Comparison of ENCODE assay signal across 13 cellular contexts in the genomic region with DNA sequence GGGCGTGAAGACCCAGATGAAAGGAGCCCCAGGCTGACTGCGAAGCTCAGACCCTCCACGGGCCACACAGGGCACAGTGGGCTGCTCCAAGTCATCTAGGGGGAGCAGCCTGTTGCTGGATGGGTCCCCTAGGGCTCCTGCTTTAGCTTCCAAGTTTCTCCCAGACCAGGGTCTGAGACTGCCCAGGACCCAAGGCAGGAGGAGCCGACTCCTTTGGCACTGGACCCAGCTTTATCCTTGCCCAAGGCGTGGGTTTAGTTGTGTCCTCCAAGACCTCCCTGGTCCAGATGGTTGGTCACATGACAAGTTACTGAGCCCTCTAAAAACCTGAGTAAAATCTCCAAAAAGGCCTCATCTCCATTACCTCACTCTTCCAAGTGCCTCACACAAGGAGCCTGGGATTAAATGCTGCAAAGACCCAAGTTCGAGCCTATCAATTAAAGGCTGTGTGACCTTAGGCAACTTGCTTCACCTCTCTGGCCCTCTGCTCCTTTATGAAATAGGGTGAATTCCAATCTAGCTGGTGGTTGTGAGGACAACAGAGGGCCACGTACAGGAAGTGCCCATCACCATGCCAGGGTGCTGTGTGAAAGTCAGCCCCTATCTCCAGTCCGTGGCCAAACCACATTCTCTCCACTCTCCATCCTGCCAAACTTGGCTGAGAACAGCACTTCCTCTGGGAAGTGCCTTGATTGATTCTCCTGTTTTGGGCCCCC. TPM values are rescaled to one million over a fixed set of nuclear protein-coding genes. Genes with fewer than 3 reads are reported as not detected.
DNase-seq lines count a peak whose midpoint lies in the region; ATAC-seq, FAIRE-seq and TF ChIP-seq lines count a peak whose summit lies in the region.
"Had no signal": no experiment of that assay in that cellular context is flagged by ENCODE, and none has a peak within 500 bp of the region (broad histone marks: within the 10 kb centered on the region; RNA-seq: fewer than 3 reads in every experiment).

No MANE protein-coding gene starts in this region.

- H4K91ac ChIP-seq in neuronal stem cell (ENCODE audit: low read depth, low read length, poor library complexity) = no peak overlapping the region

- H3K9ac ChIP-seq in Karpas-422 (ENCODE audit: low read length) (peak overlapping the region; percentile 89), neuronal stem cell (ENCODE audit: low read depth, low read length, poor library complexity) (no peak overlapping the region)

- H2AFZ ChIP-seq in Karpas-422 (ENCODE audit: low read length) (no peak overlapping the region), neuronal stem cell (ENCODE audit: low read length) (no peak overlapping the region)
- H2AFZ ChIP-seq: GM23248 had no signal

- peak overlapping the region in 6 of 7 donors; percentile 20 to 88 (median 58) for H3K27ac Mint-ChIP-seq in CD4-positive, alpha-beta memory T cell
- no peak overlapping the region for H3K27ac Mint-ChIP-seq in central memory CD8-positive, alpha-beta T cell (ENCODE audit: low read depth)

- intact Hi-C loops in CD4-positive, alpha-beta memory T cell (cut with micrococcal nuclease) = no loop called here

- no peak overlapping the region for H4K8ac ChIP-seq in neuronal stem cell (ENCODE audit: low read depth, low read length)

- POLR2A ChIA-PET in CD4-positive, alpha-beta memory T cell (lab: Charles Lee; ENCODE audit: partially characterized antibody) = interaction anchor here (1.0 to 9.7 kb wide), 2 partner anchors 8 to 61 kb away, joined by 4 to 122 read pairs; no protein-coding TSS in a partner anchor

- H4K20me1 ChIP-seq in Karpas-422 (ENCODE audit: insufficient read depth, low read depth, low read length) = no peaks in the 10 kb centered on the region

- H2BK120ac ChIP-seq in neuronal stem cell (ENCODE audit: low read depth, low read length) = no peak overlapping the region

- H2BK12ac ChIP-seq in neuronal stem cell (ENCODE audit: low read length) = no peak overlapping the region

- peaks cover 30% of the 10 kb centered on the region for H3K79me2 ChIP-seq in Karpas-422 (ENCODE audit: low read length)

- TF ChIP-seq POLR2A in Peyer's patch (IDR thresholded peaks at IDR 0.05) = no peak

- H3K23ac ChIP-seq in neuronal stem cell (ENCODE audit: low read depth, low read length, poor library complexity) = no peak overlapping the region

- WGBS in neuronal stem cell (ENCODE audit: extremely low coverage in 2 of 2, insufficient read length in 2 of 2, insufficient replicate concordance in 1 of 2), 2 donors = no CpG with 5 or more reads among the region's 8 CpGs
- 82 to 90% (median 85%) methylated on average over 8 of the region's 8 CpGs for WGBS in small intestine, 3 donors

- no peaks in the 10 kb centered on the region for H3K9me3 ChIP-seq in CD4-positive, alpha-beta memory T cell (ENCODE audit: control insufficient read depth in 1 of 2, low read length in 2 of 2)
- H3K9me3 ChIP-seq in Karpas-422 (ENCODE audit: low read length) (no peaks in the 10 kb centered on the region), neuronal stem cell (replicated peaks in 1 of 2; ENCODE audit: control insufficient read depth in 2 of 2, insufficient read depth in 1 of 2, low read depth in 1 of 2, low read length in 2 of 2) (peaks cover 0 to 3% of the 10 kb centered on the region in 2 donors), small intestine (ENCODE audit: control insufficient read depth, low read depth) (no peaks in the 10 kb centered on the region), Peyer's patch (no peaks in the 10 kb centered on the region)
- H3K9me3 ChIP-seq: heart right ventricle had no signal

- peak overlapping the region; percentile 73 for H2AK5ac ChIP-seq in neuronal stem cell (ENCODE audit: low read depth, low read length)

- no peak for ATAC-seq in central memory CD8-positive, alpha-beta T cell (replicated peaks; ENCODE audit: extremely low read depth, poor library complexity, severe bottlenecking)
- ATAC-seq: heart right ventricle; stimulated activated naive CD8-positive, alpha-beta T cell treated with anti-CD3 and anti-CD28 coated beads, Interleukin-15, Interleukin-2, amounts not matched to agents 100 U/mL and 50 U/mL, for 24 hours had no signal

- H3K9me2 ChIP-seq in Karpas-422 (replicated peaks; ENCODE audit: insufficient read depth, low read length) = no peaks in the 10 kb centered on the region

- H2BK15ac ChIP-seq in neuronal stem cell (ENCODE audit: low read length) = peak overlapping the region; percentile 26

- H3K27ac ChIP-seq in CD4-positive, alpha-beta memory T cell (ENCODE audit: low read depth, low read length) = no peak overlapping the region
- H3K27ac ChIP-seq in Karpas-422 (ENCODE audit: low read length) (peak overlapping the region; percentile 89), neuronal stem cell (replicated peaks; ENCODE audit: low read length) (no peak overlapping the region), small intestine (ENCODE audit: low read depth in 1 of 2, low read length in 1 of 2) (no peak overlapping the region), Peyer's patch (no peak overlapping the region)
- H3K27ac ChIP-seq: GM23248 had no signal

- peaks cover 4% of the 10 kb centered on the region for H3K79me1 ChIP-seq in neuronal stem cell (ENCODE audit: low read depth, low read length)

- no peak overlapping the region for H3K4ac ChIP-seq in neuronal stem cell (ENCODE audit: low read length)

- no peak overlapping the region for H3K14ac ChIP-seq in neuronal stem cell (ENCODE audit: low read length)

- no peaks in the 10 kb centered on the region for H3K9me3 Mint-ChIP-seq in CD4-positive, alpha-beta memory T cell
- H3K9me3 Mint-ChIP-seq in central memory CD8-positive, alpha-beta T cell = no peaks in the 10 kb centered on the region

- no peaks in the 10 kb centered on the region for H3K36me3 ChIP-seq in CD4-positive, alpha-beta memory T cell (ENCODE audit: insufficient read depth, low read length)
- H3K36me3 ChIP-seq in Karpas-422 (ENCODE audit: insufficient read depth, low read length) (peaks cover 16% of the 10 kb centered on the region; the same call in 1 of the 2 replicates), neuronal stem cell (replicated peaks in 1 of 2; ENCODE audit: control insufficient read depth in 2 of 2, insufficient read depth in 2 of 2, low read length in 2 of 2) (peaks cover 13 to 49% of the 10 kb centered on the region in 2 donors), small intestine (ENCODE audit: control insufficient read depth in 2 of 2, insufficient read depth in 2 of 2, low read length in 2 of 2) (peaks cover 0 to 5% of the 10 kb centered on the region in 2 donors), Peyer's patch (peaks cover 0 to 12% (median 0%) of the 10 kb centered on the region in 3 donors)

- no peak for FAIRE-seq in small intestine (lab: Jason Lieb, UNC)

- H3K4me3 ChIP-seq in CD4-positive, alpha-beta memory T cell (ENCODE audit: low read length in 2 of 2) = no peak overlapping the region
- H3K4me3 ChIP-seq in Karpas-422 (ENCODE audit: low read length) = no peak overlapping the region; the same call in 1 of the 2 replicates
- H3K4me3 ChIP-seq in neuronal stem cell (ENCODE audit: low read length in 2 of 2) = no peak overlapping the region
- H3K4me3 ChIP-seq in small intestine (ENCODE audit: low read depth in 1 of 2, low read length in 2 of 2) = no peak overlapping the region
- H3K4me3 ChIP-seq in Peyer's patch = no peak overlapping the region

- H3K27me3 Mint-ChIP-seq in CD4-positive, alpha-beta memory T cell = no peaks in the 10 kb centered on the region
- no peaks in the 10 kb centered on the region for H3K27me3 Mint-ChIP-seq in central memory CD8-positive, alpha-beta T cell

- H3K18ac ChIP-seq in neuronal stem cell (ENCODE audit: low read length) = no peak overlapping the region

- peak overlapping the region; percentile 88 for H3K4me2 ChIP-seq in Karpas-422 (ENCODE audit: low read depth, low read length, poor library complexity, severe bottlenecking)
- H3K4me2 ChIP-seq in neuronal stem cell (ENCODE audit: insufficient read depth, low read length, poor library complexity, severe bottlenecking) = no peak overlapping the region

- no peaks in the 10 kb centered on the region for H3K27me3 ChIP-seq in CD4-positive, alpha-beta memory T cell (ENCODE audit: insufficient read depth, low read length)
- H3K27me3 ChIP-seq in Karpas-422 (ENCODE audit: low read length) = no peaks in the 10 kb centered on the region
- H3K27me3 ChIP-seq in neuronal stem cell (ENCODE audit: control insufficient read depth in 3 of 3, insufficient read depth in 3 of 3, low read depth in 1 of 3, low read length in 3 of 3) = peaks cover 0 to 4% (median 0%) of the 10 kb centered on the region in 3 experiments
- H3K27me3 ChIP-seq in small intestine (ENCODE audit: control insufficient read depth in 2 of 2, insufficient read depth in 2 of 2, low read length in 2 of 2) = no peaks in the 10 kb centered on the region
- no peaks in the 10 kb centered on the region for H3K27me3 ChIP-seq in Peyer's patch
- H3K27me3 ChIP-seq: heart right ventricle had no signal

- DNase-seq in CD4-positive, alpha-beta memory T cell = peak in 1 of 5 donors; percentile 5
- no peak for DNase-seq in Karpas-422
- DNase-seq in central memory CD8-positive, alpha-beta T cell (ENCODE audit: low spot score in 2 of 2) = no peak
- no peak for DNase-seq in neuronal stem cell (ENCODE audit: low spot score)
- DNase-seq in NCI-H146 (lab: John Stamatoyannopoulos, UW) = no peak
- DNase-seq in small intestine = no peak
- DNase-seq in Peyer's patch = no peak
- DNase-seq: activated CD8-positive, alpha-beta memory T cell treated with anti-CD3 and anti-CD28 coated beads, Interleukin-2, amount 50 U/mL, for 48 hours; heart right ventricle; NCI-H187 treated with DMSO at 0.1 percent for 48 hours; stimulated activated naive CD8-positive, alpha-beta T cell treated with anti-CD3 and anti-CD28 coated beads, Interleukin-15, Interleukin-2, amounts not matched to agents 100 U/mL and 50 U/mL, for 24 hours; WERI-Rb-1 had no signal

- H3K36me3 Mint-ChIP-seq in CD4-positive, alpha-beta memory T cell = peaks cover 0 to under 1% of the 10 kb centered on the region in 2 donors
- peaks cover 4% of the 10 kb centered on the region for H3K36me3 Mint-ChIP-seq in central memory CD8-positive, alpha-beta T cell (ENCODE audit: insufficient read depth)

- H2BK5ac ChIP-seq in neuronal stem cell (ENCODE audit: low read length) = peak overlapping the region; percentile 87

- H3K4me3 Mint-ChIP-seq in CD4-positive, alpha-beta memory T cell = peak overlapping the region in 4 of 8 donors; percentile 5 to 47 (median 26)
- peak overlapping the region; percentile 91 for H3K4me3 Mint-ChIP-seq in central memory CD8-positive, alpha-beta T cell

- CTCF ChIA-PET in CD4-positive, alpha-beta memory T cell (lab: Charles Lee; ENCODE audit: partially characterized antibody) = interaction anchor here (1.4 to 8.6 kb wide), 3 partner anchors 9 to 214 kb away, joined by 3 to 88 read pairs (median 9); no protein-coding TSS in a partner anchor

- peaks cover 33% of the 10 kb centered on the region for H3K4me1 ChIP-seq in CD4-positive, alpha-beta memory T cell (ENCODE audit: insufficient read depth, low read length)
- H3K4me1 ChIP-seq in Karpas-422 (ENCODE audit: low read length) = peaks cover 84% of the 10 kb centered on the region
- H3K4me1 ChIP-seq in neuronal stem cell (ENCODE audit: control insufficient read depth in 2 of 2, insufficient read depth in 1 of 2, low read depth in 1 of 2, low read length in 2 of 2) = peaks cover 26 to 30% of the 10 kb centered on the region in 2 donors
- peaks cover 3 to 5% of the 10 kb centered on the region in 2 donors for H3K4me1 ChIP-seq in small intestine (ENCODE audit: control insufficient read depth in 2 of 2, insufficient read depth in 1 of 2, low read depth in 1 of 2, low read length in 1 of 2)
- H3K4me1 ChIP-seq in Peyer's patch = peaks cover 0 to 53% (median 13%) of the 10 kb centered on the region in 4 donors

- TF ChIP-seq CTCF in Peyer's patch (IDR thresholded peaks at IDR 0.05) = no peak

- H3K4me1 Mint-ChIP-seq in CD4-positive, alpha-beta memory T cell = peaks cover 15 to 57% (median 28%) of the 10 kb centered on the region in 4 donors
- peaks cover 24% of the 10 kb centered on the region for H3K4me1 Mint-ChIP-seq in central memory CD8-positive, alpha-beta T cell

RNA-seq across cellular contexts. Expression of gene NECAB3, which starts 2.5 kb away (rescaled TPM):
- 10 to 100 TPM; 23.3 to 23.4 TPM for total RNA-seq in CD4-positive, alpha-beta memory T cell
- 1 to 10 TPM; 2.0 to 2.5 TPM for polyA plus RNA-seq in CD4-positive, alpha-beta memory T cell
- total RNA-seq in Karpas-422 (2014; rRNA removed; shearing (Covaris generic); ENCODE audit: low replicate concordance) = 38.2 and 89.2 TPM in 2 replicates
- 12.9 TPM for polyA plus RNA-seq in neuronal stem cell (2013, experiment 1 of 2)
- polyA plus RNA-seq in neuronal stem cell (2013, experiment 2 of 2) = 13.4 TPM
- 10 to 100 TPM; 30.6 to 54.8 (median 53.8) TPM for polyA plus RNA-seq in small intestine
- total RNA-seq in Peyer's patch = 100 to 1,000 TPM in 3 of 4 donors, 10 to 100 TPM in 1; 77.1 to 146 (median 110) TPM

RNA-seq across cellular contexts. Expression of gene ACTL10, which starts 5.0 kb away (rescaled TPM):
- 1 to 10 TPM; 5.5 to 6.0 TPM for total RNA-seq in CD4-positive, alpha-beta memory T cell
- 1 to 10 TPM; 1.7 to 5.3 TPM for polyA plus RNA-seq in CD4-positive, alpha-beta memory T cell
- 2.5 and 9.2 TPM in 2 replicates for total RNA-seq in Karpas-422 (2014; rRNA removed; shearing (Covaris generic); ENCODE audit: low replicate concordance)
- 0.04 TPM for polyA plus RNA-seq in neuronal stem cell (2013, experiment 1 of 2)
- 0.03 TPM for polyA plus RNA-seq in neuronal stem cell (2013, experiment 2 of 2)
- polyA plus RNA-seq in small intestine = 1 to 10 TPM in 2 of 3 donors, under 1 TPM in 1; 0.89 to 5.4 (median 1.6) TPM
- total RNA-seq in Peyer's patch = 1 to 10 TPM in 3 of 4 donors, not detected in 1; 1.2 to 3.1 (median 2.5) TPM

RNA-seq across cellular contexts. Expression of gene C20orf144, which starts 9.6 kb away (rescaled TPM):
- total RNA-seq in CD4-positive, alpha-beta memory T cell = under 1 TPM; 0.61 TPM
- not detected for polyA plus RNA-seq in CD4-positive, alpha-beta memory T cell
- 0.45 and 0.69 TPM in 2 replicates for total RNA-seq in Karpas-422 (2014; rRNA removed; shearing (Covaris generic); ENCODE audit: low replicate concordance)
- 0.07 TPM for polyA plus RNA-seq in neuronal stem cell (2013, experiment 1 of 2)
- polyA plus RNA-seq in neuronal stem cell (2013, experiment 2 of 2) = 0.11 TPM
- under 1 TPM in 1 of 3 donors, not detected in 2; 0.07 TPM for polyA plus RNA-seq in small intestine
- not detected for total RNA-seq in Peyer's patch
- total RNA-seq: GM23248, heart right ventricle had no signal

RNA-seq across cellular contexts. Expression of gene E2F1, which starts 14.5 kb away (rescaled TPM):
- total RNA-seq in CD4-positive, alpha-beta memory T cell = 1 to 10 TPM; 2.2 to 2.6 TPM
- polyA plus RNA-seq in CD4-positive, alpha-beta memory T cell = under 1 TPM; 0.46 to 0.89 TPM
- total RNA-seq in Karpas-422 (2014; rRNA removed; shearing (Covaris generic); ENCODE audit: low replicate concordance) = 19.2 and 37.2 TPM in 2 replicates
- polyA plus RNA-seq in neuronal stem cell (2013, experiment 1 of 2) = 20.5 TPM
- 19.9 TPM for polyA plus RNA-seq in neuronal stem cell (2013, experiment 2 of 2)
- polyA plus RNA-seq in small intestine = 10 to 100 TPM in 1 of 3 donors, 1 to 10 TPM in 2; 2.2 to 10.9 (median 2.5) TPM
- 10 to 100 TPM in 1 of 4 donors, 1 to 10 TPM in 3; 2.1 to 32.2 (median 4.9) TPM for total RNA-seq in Peyer's patch

RNA-seq across cellular contexts. Expression of gene PXMP4, which starts 48.4 kb away (rescaled TPM):
- total RNA-seq in CD4-positive, alpha-beta memory T cell = 10 to 100 TPM; 15.7 to 16.3 TPM
- polyA plus RNA-seq in CD4-positive, alpha-beta memory T cell = 10 to 100 TPM in 1 of 2 donors, 1 to 10 TPM in 1; 6.3 to 16.4 TPM
- 3.8 and 4.7 TPM in 2 replicates for total RNA-seq in Karpas-422 (2014; rRNA removed; shearing (Covaris generic); ENCODE audit: low replicate concordance)
- polyA plus RNA-seq in neuronal stem cell (2013, experiment 1 of 2) = 3.3 TPM
- 3.1 TPM for polyA plus RNA-seq in neuronal stem cell (2013, experiment 2 of 2)
- polyA plus RNA-seq in small intestine = 1 to 10 TPM; 5.4 to 8.7 (median 7.2) TPM
- 10 to 100 TPM in 2 of 4 donors, 1 to 10 TPM in 1, under 1 TPM in 1; 0.83 to 15.3 (median 8.1) TPM for total RNA-seq in Peyer's patch
